In the genomic region with DNA sequence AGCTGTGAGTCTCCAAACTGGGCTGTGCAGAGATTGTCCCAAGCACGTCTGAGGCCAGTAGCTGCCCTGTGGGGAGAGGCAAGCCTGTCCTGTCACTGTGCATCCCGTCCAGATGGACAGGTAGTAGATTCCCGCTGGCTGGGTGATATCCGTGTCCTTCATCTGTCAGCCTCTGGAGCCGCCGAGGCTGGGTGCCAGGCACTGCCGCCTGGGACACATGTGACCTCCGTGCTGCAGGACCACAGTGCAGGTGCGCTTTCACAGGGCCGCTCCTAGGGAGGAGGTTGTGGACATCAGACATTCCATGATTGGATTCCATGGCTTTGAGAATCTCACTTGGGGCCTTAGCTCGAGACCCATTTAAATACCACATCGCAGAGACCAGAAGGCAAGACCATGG, we compare ENCODE assay signal across 1 cellular context.
TF ChIP-seq lines count a peak whose summit lies in the region.

No MANE protein-coding gene starts in this region.

TF ChIP-seq in HepG2, 621 proteins besides CTCF, POLR2A, EP300 and RAD21:
- TF ChIP-seq, protein P1, sequence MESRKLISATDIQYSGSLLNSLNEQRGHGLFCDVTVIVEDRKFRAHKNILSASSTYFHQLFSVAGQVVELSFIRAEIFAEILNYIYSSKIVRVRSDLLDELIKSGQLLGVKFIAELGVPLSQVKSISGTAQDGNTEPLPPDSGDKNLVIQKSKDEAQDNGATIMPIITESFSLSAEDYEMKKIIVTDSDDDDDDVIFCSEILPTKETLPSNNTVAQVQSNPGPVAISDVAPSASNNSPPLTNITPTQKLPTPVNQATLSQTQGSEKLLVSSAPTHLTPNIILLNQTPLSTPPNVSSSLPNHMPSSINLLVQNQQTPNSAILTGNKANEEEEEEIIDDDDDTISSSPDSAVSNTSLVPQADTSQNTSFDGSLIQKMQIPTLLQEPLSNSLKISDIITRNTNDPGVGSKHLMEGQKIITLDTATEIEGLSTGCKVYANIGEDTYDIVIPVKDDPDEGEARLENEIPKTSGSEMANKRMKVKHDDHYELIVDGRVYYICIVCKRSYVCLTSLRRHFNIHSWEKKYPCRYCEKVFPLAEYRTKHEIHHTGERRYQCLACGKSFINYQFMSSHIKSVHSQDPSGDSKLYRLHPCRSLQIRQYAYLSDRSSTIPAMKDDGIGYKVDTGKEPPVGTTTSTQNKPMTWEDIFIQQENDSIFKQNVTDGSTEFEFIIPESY (CRISPR knock-in tag; IDR thresholded peaks at IDR 0.05) = peak; percentile 22; the same call in 1 of the 2 replicates
- TF ChIP-seq, protein P2, sequence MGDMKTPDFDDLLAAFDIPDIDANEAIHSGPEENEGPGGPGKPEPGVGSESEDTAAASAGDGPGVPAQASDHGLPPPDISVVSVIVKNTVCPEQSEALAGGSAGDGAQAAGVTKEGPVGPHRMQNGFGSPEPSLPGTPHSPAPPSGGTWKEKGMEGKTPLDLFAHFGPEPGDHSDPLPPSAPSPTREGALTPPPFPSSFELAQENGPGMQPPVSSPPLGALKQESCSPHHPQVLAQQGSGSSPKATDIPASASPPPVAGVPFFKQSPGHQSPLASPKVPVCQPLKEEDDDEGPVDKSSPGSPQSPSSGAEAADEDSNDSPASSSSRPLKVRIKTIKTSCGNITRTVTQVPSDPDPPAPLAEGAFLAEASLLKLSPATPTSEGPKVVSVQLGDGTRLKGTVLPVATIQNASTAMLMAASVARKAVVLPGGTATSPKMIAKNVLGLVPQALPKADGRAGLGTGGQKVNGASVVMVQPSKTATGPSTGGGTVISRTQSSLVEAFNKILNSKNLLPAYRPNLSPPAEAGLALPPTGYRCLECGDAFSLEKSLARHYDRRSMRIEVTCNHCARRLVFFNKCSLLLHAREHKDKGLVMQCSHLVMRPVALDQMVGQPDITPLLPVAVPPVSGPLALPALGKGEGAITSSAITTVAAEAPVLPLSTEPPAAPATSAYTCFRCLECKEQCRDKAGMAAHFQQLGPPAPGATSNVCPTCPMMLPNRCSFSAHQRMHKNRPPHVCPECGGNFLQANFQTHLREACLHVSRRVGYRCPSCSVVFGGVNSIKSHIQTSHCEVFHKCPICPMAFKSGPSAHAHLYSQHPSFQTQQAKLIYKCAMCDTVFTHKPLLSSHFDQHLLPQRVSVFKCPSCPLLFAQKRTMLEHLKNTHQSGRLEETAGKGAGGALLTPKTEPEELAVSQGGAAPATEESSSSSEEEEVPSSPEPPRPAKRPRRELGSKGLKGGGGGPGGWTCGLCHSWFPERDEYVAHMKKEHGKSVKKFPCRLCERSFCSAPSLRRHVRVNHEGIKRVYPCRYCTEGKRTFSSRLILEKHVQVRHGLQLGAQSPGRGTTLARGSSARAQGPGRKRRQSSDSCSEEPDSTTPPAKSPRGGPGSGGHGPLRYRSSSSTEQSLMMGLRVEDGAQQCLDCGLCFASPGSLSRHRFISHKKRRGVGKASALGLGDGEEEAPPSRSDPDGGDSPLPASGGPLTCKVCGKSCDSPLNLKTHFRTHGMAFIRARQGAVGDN (CRISPR knock-in tag; IDR thresholded peaks at IDR 0.05) = peak; percentile 29
- no peak for TF ChIP-seq ZNF44 (CRISPR knock-in tag; IDR thresholded peaks at IDR 0.05)
